In the genomic region with DNA sequence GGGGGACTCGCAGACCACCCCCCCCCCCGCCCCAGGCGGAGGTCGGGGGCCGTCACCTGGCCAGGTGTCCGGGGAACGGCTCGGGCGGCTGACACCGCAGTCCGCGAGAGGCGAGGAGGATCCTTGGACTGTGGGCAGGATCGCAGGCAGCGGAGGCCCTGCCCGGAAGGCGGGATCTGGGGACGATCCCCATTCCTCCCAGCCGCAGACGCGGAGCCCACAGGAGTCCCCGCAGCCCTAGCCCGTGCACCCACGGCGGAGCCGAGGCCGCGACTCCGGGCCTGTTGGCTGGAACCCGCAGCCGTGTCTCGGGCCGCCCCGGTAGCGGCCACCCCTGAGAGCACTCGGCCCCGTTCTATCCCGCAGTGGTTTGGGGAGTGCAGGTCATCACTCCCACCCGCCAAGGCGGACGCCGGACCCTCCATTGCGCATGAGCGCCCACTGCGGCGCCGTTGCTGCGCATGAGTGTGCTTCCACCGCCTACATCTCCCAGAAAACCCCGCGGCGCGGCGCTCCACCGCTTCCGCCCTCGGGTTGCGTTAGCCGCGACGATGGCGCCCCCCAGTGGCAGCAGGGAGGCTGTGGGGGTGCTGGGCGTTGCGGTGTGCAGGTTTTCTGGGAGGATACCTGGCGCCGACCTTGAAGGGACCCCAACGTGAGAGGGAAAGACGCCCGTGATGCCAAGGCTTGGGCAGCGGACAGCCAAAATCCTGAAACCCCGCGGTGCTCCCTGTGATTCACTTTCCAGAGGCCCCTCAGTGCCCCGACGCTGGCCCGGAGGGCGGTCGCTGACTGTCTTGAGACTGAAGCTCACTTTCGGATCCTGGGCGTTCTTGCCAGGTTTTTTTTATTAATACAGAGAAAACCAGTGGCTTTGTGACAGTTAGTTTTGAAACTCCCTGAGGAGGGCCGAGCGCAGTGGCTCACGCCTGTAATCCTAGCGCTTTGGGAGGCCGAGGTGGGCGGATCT, we compare ENCODE assay signal across 1 cellular context.
TF ChIP-seq lines count a peak whose summit lies in the region.

No MANE protein-coding gene starts in this region.

TF ChIP-seq in HEK293, 187 proteins besides CTCF, POLR2A, EP300 and RAD21 (continued from another document and continues in another):
- TF ChIP-seq, protein P1, sequence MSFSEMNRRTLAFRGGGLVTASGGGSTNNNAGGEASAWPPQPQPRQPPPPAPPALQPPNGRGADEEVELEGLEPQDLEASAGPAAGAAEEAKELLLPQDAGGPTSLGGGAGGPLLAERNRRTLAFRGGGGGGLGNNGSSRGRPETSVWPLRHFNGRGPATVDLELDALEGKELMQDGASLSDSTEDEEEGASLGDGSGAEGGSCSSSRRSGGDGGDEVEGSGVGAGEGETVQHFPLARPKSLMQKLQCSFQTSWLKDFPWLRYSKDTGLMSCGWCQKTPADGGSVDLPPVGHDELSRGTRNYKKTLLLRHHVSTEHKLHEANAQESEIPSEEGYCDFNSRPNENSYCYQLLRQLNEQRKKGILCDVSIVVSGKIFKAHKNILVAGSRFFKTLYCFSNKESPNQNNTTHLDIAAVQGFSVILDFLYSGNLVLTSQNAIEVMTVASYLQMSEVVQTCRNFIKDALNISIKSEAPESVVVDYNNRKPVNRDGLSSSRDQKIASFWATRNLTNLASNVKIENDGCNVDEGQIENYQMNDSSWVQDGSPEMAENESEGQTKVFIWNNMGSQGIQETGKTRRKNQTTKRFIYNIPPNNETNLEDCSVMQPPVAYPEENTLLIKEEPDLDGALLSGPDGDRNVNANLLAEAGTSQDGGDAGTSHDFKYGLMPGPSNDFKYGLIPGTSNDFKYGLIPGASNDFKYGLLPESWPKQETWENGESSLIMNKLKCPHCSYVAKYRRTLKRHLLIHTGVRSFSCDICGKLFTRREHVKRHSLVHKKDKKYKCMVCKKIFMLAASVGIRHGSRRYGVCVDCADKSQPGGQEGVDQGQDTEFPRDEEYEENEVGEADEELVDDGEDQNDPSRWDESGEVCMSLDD (tag by site-specific recombination; IDR thresholded peaks at IDR 0.05): peak; percentile 60; the same call in 1 of the 2 replicates
- TF ChIP-seq ZNF114 (tag by site-specific recombination; IDR thresholded peaks at IDR 0.05) (no peak), ZNF76 (tag by site-specific recombination; IDR thresholded peaks at IDR 0.05; ENCODE audit: borderline replicate concordance, low read depth) (peak; percentile 95), ZBTB17 (tag by site-specific recombination; IDR thresholded peaks at IDR 0.05) (peak; percentile 71), ZNF2 (tag by site-specific recombination; IDR thresholded peaks at IDR 0.05) (0 out of 2 replicates have a peak, but pooled peaks have one; percentile 23), ZFHX2 (tag by site-specific recombination; conservative IDR thresholded peaks at IDR 0.05) (peak; percentile 65; the same call in 1 of the 2 replicates), ZNF501 (tag by site-specific recombination; IDR thresholded peaks at IDR 0.05) (peak; percentile 74), KLF16 (tag by site-specific recombination; IDR thresholded peaks at IDR 0.05) (peak; percentile 45; the same call in 1 of the 2 replicates), ZIC2 (tag by site-specific recombination; IDR thresholded peaks at IDR 0.05) (0 out of 2 replicates have a peak, but pooled peaks have one; percentile 15), MZF1 (tag by site-specific recombination; IDR thresholded peaks at IDR 0.05; ENCODE audit: borderline replicate concordance) (peak; percentile 97), ZNF548 (tag by site-specific recombination; IDR thresholded peaks at IDR 0.05) (no peak), BCL11B (tag by site-specific recombination; IDR thresholded peaks at IDR 0.05; ENCODE audit: low read depth) (0 out of 2 replicates have a peak, but pooled peaks have one; percentile 46), KLF9 (tag by site-specific recombination; IDR thresholded peaks at IDR 0.05; ENCODE audit: low read depth) (peak; percentile 49; the same call in 1 of the 2 replicates), SP7 (tag by site-specific recombination; IDR thresholded peaks at IDR 0.05) (peak; percentile 64), SP2 (tag by site-specific recombination; IDR thresholded peaks at IDR 0.05) (peak; percentile 77), ZNF146 (tag by site-specific recombination; IDR thresholded peaks at IDR 0.05) (no peak), ZEB2 (tag by site-specific recombination; IDR thresholded peaks at IDR 0.05) (peak; percentile 58), ZNF335 (tag by site-specific recombination; conservative IDR thresholded peaks at IDR 0.05) (peak; percentile 95), ZBTB20 (tag by site-specific recombination; IDR thresholded peaks at IDR 0.05) (peak; percentile 61; the same call in 1 of the 2 replicates), ZNF660 (tag by site-specific recombination; IDR thresholded peaks at IDR 0.05) (peak; percentile 79), GLIS2 (tag by site-specific recombination; IDR thresholded peaks at IDR 0.05) (peak; percentile 70; the same call in 1 of the 2 replicates), MEIS1 (CRISPR knock-in tag; IDR thresholded peaks at IDR 0.05; ENCODE audit: borderline replicate concordance) (no peak), ZNF121 (tag by site-specific recombination; IDR thresholded peaks at IDR 0.05) (no peak), SP3 (tag by site-specific recombination; IDR thresholded peaks at IDR 0.05) (peak; percentile 76), EGR2 (tag by site-specific recombination; IDR thresholded peaks at IDR 0.05; ENCODE audit: low read depth) (peak; percentile 35), ZNF24 (tag by site-specific recombination; IDR thresholded peaks at IDR 0.05) (peak; percentile 46; the same call in 1 of the 2 replicates)
- TF ChIP-seq, protein P2, sequence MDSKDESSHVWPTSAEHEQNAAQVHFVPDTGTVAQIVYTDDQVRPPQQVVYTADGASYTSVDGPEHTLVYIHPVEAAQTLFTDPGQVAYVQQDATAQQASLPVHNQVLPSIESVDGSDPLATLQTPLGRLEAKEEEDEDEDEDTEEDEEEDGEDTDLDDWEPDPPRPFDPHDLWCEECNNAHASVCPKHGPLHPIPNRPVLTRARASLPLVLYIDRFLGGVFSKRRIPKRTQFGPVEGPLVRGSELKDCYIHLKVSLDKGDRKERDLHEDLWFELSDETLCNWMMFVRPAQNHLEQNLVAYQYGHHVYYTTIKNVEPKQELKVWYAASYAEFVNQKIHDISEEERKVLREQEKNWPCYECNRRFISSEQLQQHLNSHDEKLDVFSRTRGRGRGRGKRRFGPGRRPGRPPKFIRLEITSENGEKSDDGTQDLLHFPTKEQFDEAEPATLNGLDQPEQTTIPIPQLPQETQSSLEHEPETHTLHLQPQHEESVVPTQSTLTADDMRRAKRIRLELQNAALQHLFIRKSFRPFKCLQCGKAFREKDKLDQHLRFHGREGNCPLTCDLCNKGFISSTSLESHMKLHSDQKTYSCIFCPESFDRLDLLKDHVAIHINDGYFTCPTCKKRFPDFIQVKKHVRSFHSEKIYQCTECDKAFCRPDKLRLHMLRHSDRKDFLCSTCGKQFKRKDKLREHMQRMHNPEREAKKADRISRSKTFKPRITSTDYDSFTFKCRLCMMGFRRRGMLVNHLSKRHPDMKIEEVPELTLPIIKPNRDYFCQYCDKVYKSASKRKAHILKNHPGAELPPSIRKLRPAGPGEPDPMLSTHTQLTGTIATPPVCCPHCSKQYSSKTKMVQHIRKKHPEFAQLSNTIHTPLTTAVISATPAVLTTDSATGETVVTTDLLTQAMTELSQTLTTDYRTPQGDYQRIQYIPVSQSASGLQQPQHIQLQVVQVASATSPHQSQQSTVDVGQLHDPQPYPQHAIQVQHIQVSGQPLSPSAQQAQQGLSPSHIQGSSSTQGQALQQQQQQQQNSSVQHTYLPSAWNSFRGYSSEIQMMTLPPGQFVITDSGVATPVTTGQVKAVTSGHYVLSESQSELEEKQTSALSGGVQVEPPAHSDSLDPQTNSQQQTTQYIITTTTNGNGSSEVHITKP (tag by site-specific recombination; IDR thresholded peaks at IDR 0.05): 0 out of 2 replicates have a peak, but pooled peaks have one; percentile 31
- TF ChIP-seq, protein P3, sequence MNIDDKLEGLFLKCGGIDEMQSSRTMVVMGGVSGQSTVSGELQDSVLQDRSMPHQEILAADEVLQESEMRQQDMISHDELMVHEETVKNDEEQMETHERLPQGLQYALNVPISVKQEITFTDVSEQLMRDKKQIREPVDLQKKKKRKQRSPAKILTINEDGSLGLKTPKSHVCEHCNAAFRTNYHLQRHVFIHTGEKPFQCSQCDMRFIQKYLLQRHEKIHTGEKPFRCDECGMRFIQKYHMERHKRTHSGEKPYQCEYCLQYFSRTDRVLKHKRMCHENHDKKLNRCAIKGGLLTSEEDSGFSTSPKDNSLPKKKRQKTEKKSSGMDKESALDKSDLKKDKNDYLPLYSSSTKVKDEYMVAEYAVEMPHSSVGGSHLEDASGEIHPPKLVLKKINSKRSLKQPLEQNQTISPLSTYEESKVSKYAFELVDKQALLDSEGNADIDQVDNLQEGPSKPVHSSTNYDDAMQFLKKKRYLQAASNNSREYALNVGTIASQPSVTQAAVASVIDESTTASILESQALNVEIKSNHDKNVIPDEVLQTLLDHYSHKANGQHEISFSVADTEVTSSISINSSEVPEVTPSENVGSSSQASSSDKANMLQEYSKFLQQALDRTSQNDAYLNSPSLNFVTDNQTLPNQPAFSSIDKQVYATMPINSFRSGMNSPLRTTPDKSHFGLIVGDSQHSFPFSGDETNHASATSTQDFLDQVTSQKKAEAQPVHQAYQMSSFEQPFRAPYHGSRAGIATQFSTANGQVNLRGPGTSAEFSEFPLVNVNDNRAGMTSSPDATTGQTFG (tag by site-specific recombination; IDR thresholded peaks at IDR 0.05; ENCODE audit: borderline replicate concordance): no peak
- TF ChIP-seq, protein P4, sequence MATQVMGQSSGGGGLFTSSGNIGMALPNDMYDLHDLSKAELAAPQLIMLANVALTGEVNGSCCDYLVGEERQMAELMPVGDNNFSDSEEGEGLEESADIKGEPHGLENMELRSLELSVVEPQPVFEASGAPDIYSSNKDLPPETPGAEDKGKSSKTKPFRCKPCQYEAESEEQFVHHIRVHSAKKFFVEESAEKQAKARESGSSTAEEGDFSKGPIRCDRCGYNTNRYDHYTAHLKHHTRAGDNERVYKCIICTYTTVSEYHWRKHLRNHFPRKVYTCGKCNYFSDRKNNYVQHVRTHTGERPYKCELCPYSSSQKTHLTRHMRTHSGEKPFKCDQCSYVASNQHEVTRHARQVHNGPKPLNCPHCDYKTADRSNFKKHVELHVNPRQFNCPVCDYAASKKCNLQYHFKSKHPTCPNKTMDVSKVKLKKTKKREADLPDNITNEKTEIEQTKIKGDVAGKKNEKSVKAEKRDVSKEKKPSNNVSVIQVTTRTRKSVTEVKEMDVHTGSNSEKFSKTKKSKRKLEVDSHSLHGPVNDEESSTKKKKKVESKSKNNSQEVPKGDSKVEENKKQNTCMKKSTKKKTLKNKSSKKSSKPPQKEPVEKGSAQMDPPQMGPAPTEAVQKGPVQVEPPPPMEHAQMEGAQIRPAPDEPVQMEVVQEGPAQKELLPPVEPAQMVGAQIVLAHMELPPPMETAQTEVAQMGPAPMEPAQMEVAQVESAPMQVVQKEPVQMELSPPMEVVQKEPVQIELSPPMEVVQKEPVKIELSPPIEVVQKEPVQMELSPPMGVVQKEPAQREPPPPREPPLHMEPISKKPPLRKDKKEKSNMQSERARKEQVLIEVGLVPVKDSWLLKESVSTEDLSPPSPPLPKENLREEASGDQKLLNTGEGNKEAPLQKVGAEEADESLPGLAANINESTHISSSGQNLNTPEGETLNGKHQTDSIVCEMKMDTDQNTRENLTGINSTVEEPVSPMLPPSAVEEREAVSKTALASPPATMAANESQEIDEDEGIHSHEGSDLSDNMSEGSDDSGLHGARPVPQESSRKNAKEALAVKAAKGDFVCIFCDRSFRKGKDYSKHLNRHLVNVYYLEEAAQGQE (tag by site-specific recombination; IDR thresholded peaks at IDR 0.05): peak; percentile 28; the same call in 1 of the 2 replicates
- TF ChIP-seq, protein P5, sequence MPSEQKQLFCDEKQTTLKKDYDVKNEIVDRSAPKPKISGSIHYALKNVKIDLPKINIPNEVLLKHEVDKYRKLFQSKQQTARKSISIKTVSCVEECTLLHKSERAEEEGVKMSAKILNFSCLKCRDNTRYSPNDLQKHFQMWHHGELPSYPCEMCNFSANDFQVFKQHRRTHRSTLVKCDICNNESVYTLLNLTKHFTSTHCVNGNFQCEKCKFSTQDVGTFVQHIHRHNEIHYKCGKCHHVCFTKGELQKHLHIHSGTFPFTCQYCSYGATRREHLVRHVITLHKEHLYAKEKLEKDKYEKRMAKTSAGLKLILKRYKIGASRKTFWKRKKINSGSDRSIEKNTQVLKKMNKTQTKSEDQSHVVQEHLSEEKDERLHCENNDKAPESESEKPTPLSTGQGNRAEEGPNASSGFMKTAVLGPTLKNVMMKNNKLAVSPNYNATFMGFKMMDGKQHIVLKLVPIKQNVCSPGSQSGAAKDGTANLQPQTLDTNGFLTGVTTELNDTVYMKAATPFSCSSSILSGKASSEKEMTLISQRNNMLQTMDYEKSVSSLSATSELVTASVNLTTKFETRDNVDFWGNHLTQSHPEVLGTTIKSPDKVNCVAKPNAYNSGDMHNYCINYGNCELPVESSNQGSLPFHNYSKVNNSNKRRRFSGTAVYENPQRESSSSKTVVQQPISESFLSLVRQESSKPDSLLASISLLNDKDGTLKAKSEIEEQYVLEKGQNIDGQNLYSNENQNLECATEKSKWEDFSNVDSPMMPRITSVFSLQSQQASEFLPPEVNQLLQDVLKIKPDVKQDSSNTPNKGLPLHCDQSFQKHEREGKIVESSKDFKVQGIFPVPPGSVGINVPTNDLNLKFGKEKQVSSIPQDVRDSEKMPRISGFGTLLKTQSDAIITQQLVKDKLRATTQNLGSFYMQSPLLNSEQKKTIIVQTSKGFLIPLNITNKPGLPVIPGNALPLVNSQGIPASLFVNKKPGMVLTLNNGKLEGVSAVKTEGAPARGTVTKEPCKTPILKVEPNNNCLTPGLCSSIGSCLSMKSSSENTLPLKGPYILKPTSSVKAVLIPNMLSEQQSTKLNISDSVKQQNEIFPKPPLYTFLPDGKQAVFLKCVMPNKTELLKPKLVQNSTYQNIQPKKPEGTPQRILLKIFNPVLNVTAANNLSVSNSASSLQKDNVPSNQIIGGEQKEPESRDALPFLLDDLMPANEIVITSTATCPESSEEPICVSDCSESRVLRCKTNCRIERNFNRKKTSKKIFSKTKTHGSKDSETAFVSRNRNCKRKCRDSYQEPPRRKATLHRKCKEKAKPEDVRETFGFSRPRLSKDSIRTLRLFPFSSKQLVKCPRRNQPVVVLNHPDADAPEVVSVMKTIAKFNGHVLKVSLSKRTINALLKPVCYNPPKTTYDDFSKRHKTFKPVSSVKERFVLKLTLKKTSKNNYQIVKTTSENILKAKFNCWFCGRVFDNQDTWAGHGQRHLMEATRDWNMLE (tag by site-specific recombination; conservative IDR thresholded peaks at IDR 0.05; ENCODE audit: low read depth): peak; percentile 50
- TF ChIP-seq, protein P6, sequence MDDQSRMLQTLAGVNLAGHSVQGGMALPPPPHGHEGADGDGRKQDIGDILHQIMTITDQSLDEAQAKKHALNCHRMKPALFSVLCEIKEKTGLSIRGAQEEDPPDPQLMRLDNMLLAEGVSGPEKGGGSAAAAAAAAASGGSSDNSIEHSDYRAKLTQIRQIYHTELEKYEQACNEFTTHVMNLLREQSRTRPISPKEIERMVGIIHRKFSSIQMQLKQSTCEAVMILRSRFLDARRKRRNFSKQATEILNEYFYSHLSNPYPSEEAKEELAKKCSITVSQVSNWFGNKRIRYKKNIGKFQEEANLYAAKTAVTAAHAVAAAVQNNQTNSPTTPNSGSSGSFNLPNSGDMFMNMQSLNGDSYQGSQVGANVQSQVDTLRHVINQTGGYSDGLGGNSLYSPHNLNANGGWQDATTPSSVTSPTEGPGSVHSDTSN (CRISPR knock-in tag; IDR thresholded peaks at IDR 0.05): peak; percentile 59; the same call in 1 of the 2 replicates
